Comparison of ENCODE assay signal across 9 cellular contexts in the genomic region with DNA sequence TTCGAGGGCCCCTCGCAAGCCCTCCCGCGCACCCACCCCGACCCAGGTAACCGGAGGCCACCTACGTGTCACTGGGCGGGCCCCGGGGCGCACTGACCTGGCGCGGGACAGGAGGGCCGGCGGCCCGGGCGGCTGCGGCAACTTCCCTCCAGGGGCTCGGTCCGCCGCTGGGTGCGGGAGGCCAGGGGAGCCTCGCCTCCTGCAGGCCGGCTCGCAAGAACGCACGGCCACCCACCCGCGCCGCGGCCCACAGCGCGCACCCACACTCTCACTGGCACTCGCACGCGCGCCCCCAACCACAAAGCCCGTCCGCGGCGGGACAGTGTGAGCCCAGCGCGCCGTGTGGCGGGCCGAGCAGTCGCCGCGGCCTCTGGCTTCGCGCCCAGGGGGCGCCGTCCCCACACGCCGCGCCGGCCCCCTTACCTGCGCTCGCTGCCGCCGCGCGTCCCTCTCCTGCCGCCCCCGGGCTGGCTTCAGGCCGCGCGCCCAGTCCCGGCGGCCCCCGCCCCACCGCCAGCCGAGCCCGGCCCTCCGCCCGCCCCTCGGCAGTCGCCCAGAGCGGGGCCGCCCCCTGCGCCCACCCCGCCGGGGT. TPM values are rescaled to one million over a fixed set of nuclear protein-coding genes. Genes with fewer than 3 reads are reported as not detected.
DNase-seq lines count a peak whose midpoint lies in the region; ATAC-seq and TF ChIP-seq lines count a peak whose summit lies in the region.
"Had no signal": no experiment of that assay in that cellular context is flagged by ENCODE, and none has a peak within 500 bp of the region (broad histone marks: within the 10 kb centered on the region; RNA-seq: fewer than 3 reads in every experiment).

No MANE protein-coding gene starts in this region.

- H3K27me3 ChIP-seq in suprapubic skin: no peaks in the 10 kb centered on the region

- H3K36me3 Mint-ChIP-seq in activated T-cell treated with anti-CD3 and anti-CD28 coated beads, Interleukin-2, amount 50 U/mL, for 72 hours (ENCODE audit: insufficient read depth in 2 of 2): peaks cover 4 to 5% of the 10 kb centered on the region in 2 donors

- peaks cover 43% of the 10 kb centered on the region for H3K27me3 Mint-ChIP-seq in activated T-cell treated with anti-CD3 and anti-CD28 coated beads, Interleukin-2, amount 50 U/mL, for 72 hours (ENCODE audit: low read depth)

- no peak for TF ChIP-seq EP300 in suprapubic skin (IDR thresholded peaks at IDR 0.05)

- DNase-seq in activated T-cell treated with anti-CD3 and anti-CD28 coated beads, Interleukin-2, amount 50 U/mL, for 72 hours: peak in 1 of 2 donors; percentile 7
- DNase-seq in activated T-cell treated with anti-CD3 and anti-CD28 coated beads, Interleukin-2, amount 50 U/mL, for 1 hour: no peak
- DNase-seq in LoVo (ENCODE audit: low spot score) (peak; percentile 41), caudate nucleus (lab: John Stamatoyannopoulos, UW) (peak in 15 of 61 donors; percentile 6 to 61 (median 32)), left lobe of liver (ENCODE audit: low spot score) (peak; percentile 46), suprapubic skin (ENCODE audit: low spot score in 2 of 2) (peak; percentile 64 to 81), HPDE6-E6E7 (ENCODE audit: extremely low spot score) (no peak)

- H3K4me1 ChIP-seq in suprapubic skin: peaks cover 44% of the 10 kb centered on the region

- TF ChIP-seq CTCF in suprapubic skin (IDR thresholded peaks at IDR 0.05): no peak

- TF ChIP-seq POLR2A in suprapubic skin (IDR thresholded peaks at IDR 0.05): no peak

- H3K4me1 Mint-ChIP-seq in activated T-cell treated with anti-CD3 and anti-CD28 coated beads, Interleukin-2, amount 50 U/mL, for 72 hours (ENCODE audit: low read depth): peaks cover 12% of the 10 kb centered on the region

- peak overlapping the region; percentile 80 for H3K4me3 ChIP-seq in suprapubic skin

- no peak overlapping the region for H3K4me3 Mint-ChIP-seq in activated T-cell treated with anti-CD3 and anti-CD28 coated beads, Interleukin-2, amount 50 U/mL, for 72 hours

- H3K27ac ChIP-seq in caudate nucleus (ENCODE audit: low read depth, low read length) (peak overlapping the region; percentile 77), suprapubic skin (peak overlapping the region; percentile 96)

- no peaks in the 10 kb centered on the region for H3K9me3 Mint-ChIP-seq in activated T-cell treated with anti-CD3 and anti-CD28 coated beads, Interleukin-2, amount 50 U/mL, for 72 hours
- H3K9me3 Mint-ChIP-seq: activated naive CD4-positive, alpha-beta T cell treated with anti-CD3 and anti-CD28 coated beads, Interleukin-2, amount 50 U/mL, for 24 hours had no signal

- no peaks in the 10 kb centered on the region for H3K9me3 ChIP-seq in suprapubic skin

- H3K36me3 ChIP-seq in suprapubic skin: no peaks in the 10 kb centered on the region

- no peak overlapping the region for H3K27ac Mint-ChIP-seq in activated T-cell treated with anti-CD3 and anti-CD28 coated beads, Interleukin-2, amount 50 U/mL, for 72 hours
- H3K27ac Mint-ChIP-seq: activated naive CD4-positive, alpha-beta T cell treated with anti-CD3 and anti-CD28 coated beads, Interleukin-2, amount 50 U/mL, for 24 hours had no signal

- 2% methylated on average over 17 of the region's 82 CpGs for WGBS in suprapubic skin

- ATAC-seq in activated T-cell treated with anti-CD3 and anti-CD28 coated beads, Interleukin-2, amount 50 U/mL, for 72 hours (replicated peaks in 1 of 2): peak; percentile 32 to 72
- ATAC-seq in left lobe of liver: peak; percentile 55
- no peak for ATAC-seq in HG02981 (IDR thresholded peaks at IDR 0.05; ENCODE audit: unreplicated experiment)

RNA-seq across cellular contexts. Expression of a gene that starts 0.4 kb away (rescaled TPM):
- total RNA-seq in activated T-cell treated with anti-CD3 and anti-CD28 coated beads, Interleukin-2, amount 50 U/mL, for 72 hours: not detected
- 0.86 TPM for total RNA-seq in left lobe of liver
- total RNA-seq in suprapubic skin: 10 to 100 TPM; 16.2 to 65.8 (median 23.5) TPM

Comparison
In these comparisons a context has a peak if more than half of its experiments do, and no peak if none do; other contexts are left out.
1. DNase-seq: peak in LoVo (single experiment), left lobe of liver (single experiment) and suprapubic skin (2 of 2); none in activated T-cell treated with anti-CD3 and anti-CD28 coated beads, Interleukin-2, amount 50 U/mL, for 1 hour (single experiment) and HPDE6-E6E7 (single experiment).